Comparison of ENCODE assay signal across 8 cellular contexts in the genomic region with DNA sequence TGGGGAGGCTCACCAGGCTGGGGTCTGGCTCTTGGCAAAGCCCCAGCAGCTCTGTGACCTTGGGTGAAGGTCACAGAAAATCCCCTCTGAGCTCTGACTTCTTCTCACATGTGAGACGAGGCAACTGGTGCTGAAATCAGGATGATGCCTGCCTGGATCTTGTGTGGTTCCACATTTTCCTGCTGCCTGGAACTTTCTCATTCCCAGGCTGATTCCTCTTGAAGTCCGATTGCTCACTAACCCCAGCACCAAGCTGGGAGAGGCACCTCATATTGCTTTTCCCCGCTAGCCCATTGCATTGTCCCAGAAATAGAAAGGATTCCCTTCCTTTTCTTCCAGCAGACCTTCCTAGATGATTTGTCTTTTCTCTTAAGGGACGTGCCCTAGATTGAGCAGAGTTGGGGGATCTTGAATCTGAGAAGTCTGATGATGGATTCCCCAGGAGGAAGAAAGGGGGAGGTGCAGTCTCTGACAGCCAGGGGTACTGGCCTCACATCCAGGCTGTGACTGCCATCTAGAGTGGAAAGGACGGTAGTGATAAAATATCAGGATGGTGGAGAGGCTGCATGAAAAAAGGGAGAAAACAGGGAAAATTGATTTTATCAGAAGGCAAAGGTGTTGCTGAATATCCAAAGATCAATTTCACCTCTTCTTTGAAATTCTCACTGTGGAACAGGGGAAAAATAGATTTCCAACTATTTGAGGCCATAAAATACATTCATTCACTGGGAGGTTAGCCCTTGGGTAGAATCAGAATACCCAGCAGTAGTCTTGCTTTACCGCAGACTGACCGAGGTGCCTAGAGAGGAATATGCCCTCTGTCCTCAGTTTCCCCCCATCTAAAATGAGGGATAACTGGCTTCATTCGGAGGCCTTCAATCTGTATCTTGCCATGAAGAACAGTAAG.
DNase-seq lines count a peak whose midpoint lies in the region; ATAC-seq and TF ChIP-seq lines count a peak whose summit lies in the region.

No MANE protein-coding gene starts in this region.

- POLR2A ChIA-PET in CD4-positive, alpha-beta T cell (lab: Charles Lee) = interaction anchor here (0.8 to 1.0 kb wide), 3 partner anchors 18 to 414 kb away, joined by 3 to 4 read pairs (median 4); no protein-coding TSS in a partner anchor

- H3K4me3 Mint-ChIP-seq in CD4-positive, alpha-beta T cell = no peak overlapping the region

- H3K27me3 ChIP-seq in CD4-positive, alpha-beta T cell (ENCODE audit: control insufficient read depth, insufficient read depth, low read length) = no peaks in the 10 kb centered on the region

- peaks cover 24% of the 10 kb centered on the region for H3K4me1 Mint-ChIP-seq in CD4-positive, alpha-beta T cell (ENCODE audit: low read depth)

- H3K27ac ChIP-seq in CD4-positive, alpha-beta T cell (ENCODE audit: low read depth, low read length) = no peak overlapping the region

- peak; percentile 97 for ATAC-seq in CD4-positive, alpha-beta T cell (ENCODE audit: poor library complexity)
- peak; percentile 89 for ATAC-seq in GM18868 (IDR thresholded peaks at IDR 0.05; ENCODE audit: unreplicated experiment)
- peak; percentile 70 for ATAC-seq in HG03378 (IDR thresholded peaks at IDR 0.05; ENCODE audit: unreplicated experiment)

- peak in 6 of 10 experiments; percentile 25 to 48 (median 36) for DNase-seq in CD4-positive, alpha-beta T cell
- peak; percentile 79 for DNase-seq in NCI-H82 (lab: John Stamatoyannopoulos, UW)
- DNase-seq in activated naive CD4-positive, alpha-beta T cell treated with Interleukin-2 at 50 U/mL for 16 hours = peak; percentile 49
- peak; percentile 31 for DNase-seq in foreskin melanocyte
- DNase-seq in non-pigmented ciliary epithelial cell (ENCODE audit: low read depth) = peak; percentile 22
- no peak for DNase-seq in cortex of kidney (lab: John Stamatoyannopoulos, UW)

- H3K36me3 Mint-ChIP-seq in CD4-positive, alpha-beta T cell (ENCODE audit: low read depth) = peaks cover 11% of the 10 kb centered on the region

- no peaks in the 10 kb centered on the region for H3K9me3 ChIP-seq in CD4-positive, alpha-beta T cell (ENCODE audit: control insufficient read depth, low read length)

- peak overlapping the region; percentile 43 for H3K27ac Mint-ChIP-seq in CD4-positive, alpha-beta T cell

- intact Hi-C loops in CD4-positive, alpha-beta T cell (cut with DNase I, micrococcal nuclease) = loop anchor here (1.0 to 2.0 kb wide), 3 partner anchors 72 to 414 kb away; no protein-coding TSS in a partner anchor

- no peaks in the 10 kb centered on the region for H3K27me3 Mint-ChIP-seq in CD4-positive, alpha-beta T cell

- H3K9me3 Mint-ChIP-seq in CD4-positive, alpha-beta T cell = no peaks in the 10 kb centered on the region

- TF ChIP-seq CTCF in CD4-positive, alpha-beta T cell (IDR thresholded peaks at IDR 0.05) = peak; percentile 63

- CTCF ChIA-PET in CD4-positive, alpha-beta T cell (lab: Charles Lee) = interaction anchor here (0.8 to 1.5 kb wide), 5 partner anchors 17 to 414 kb away, joined by 3 to 5 read pairs (median 4); no protein-coding TSS in a partner anchor
